28 cellular contexts compared by ENCODE assay signal in genomic region chr19:55175117-55175867, GRCh38. TPM values are rescaled to one million over a fixed set of nuclear protein-coding genes. Genes with fewer than 3 reads are reported as not detected.
A peak's percentile ranks its signal among the peaks of the same experiment; 100 is the strongest.
DNase-seq lines count a peak whose midpoint lies in the region; ATAC-seq, FAIRE-seq and TF ChIP-seq lines count a peak whose summit lies in the region.
"Had no signal": no experiment of that assay in that cellular context is flagged by ENCODE, and none has a peak within 500 bp of the region (broad histone marks: within the 10 kb centered on the region; RNA-seq: fewer than 3 reads in every experiment).

No MANE protein-coding gene starts in this region.

- H3K4me3 Mint-ChIP-seq in nephron progenitor cell = no peak overlapping the region
- H3K4me3 Mint-ChIP-seq: activated naive CD8-positive, alpha-beta T cell treated with anti-CD3 and anti-CD28 coated beads, Interleukin-2, amount 50 U/mL, for 24 hours had no signal

- BruUV-seq in K562 (replicated peaks; lab: Mats Ljungman, UMichigan) (TSS peak; percentile 88), PC-9 (replicated peaks; lab: Mats Ljungman, UMichigan) (no TSS peak)

- H3K27me3 Mint-ChIP-seq in nephron progenitor cell (ENCODE audit: low read depth, poor library complexity) = peaks cover 100% of the 10 kb centered on the region

- peak overlapping the region; percentile 24 for H3K27ac Mint-ChIP-seq in nephron progenitor cell
- H3K27ac Mint-ChIP-seq: activated naive CD8-positive, alpha-beta T cell treated with anti-CD3 and anti-CD28 coated beads, Interleukin-2, amount 50 U/mL, for 24 hours; natural killer cell treated with Interleukin-12 subunit alpha and Interleukin-12 subunit beta and Interleukin-15 and Interleukin-18, amount 100 ng/mL, for 72 hours had no signal

- POLR2A ChIA-PET in K562 (lab: Yijun Ruan, JAX) = interaction anchor here (0.6 to 2.7 kb wide), 13 partner anchors 9 to 278 kb away, joined by 3 to 19 read pairs (median 4); partner anchors contain the start of genes DNAAF3, PPP6R1, PTPRH and UBE2S
- POLR2A ChIA-PET in PC-9 (lab: Charles Lee; ENCODE audit: unreplicated experiment) = interaction anchor here (0.6 kb wide), 1 partner anchor 100 kb away, joined by 3 read pairs; the partner anchor contains the start of gene EPS8L1

- TF ChIP-seq CTCF in K562 (IDR thresholded peaks at IDR 0.05 in 2 of 3, conservative IDR thresholded peaks at IDR 0.05 in 1 of 3; ENCODE audit: insufficient read depth in 2 of 3, low read depth in 1 of 3, low read length in 3 of 3) (no peak), nephron progenitor cell (IDR thresholded peaks at IDR 0.05) (no peak), PC-9 (conservative IDR thresholded peaks at IDR 0.05) (no peak)

- no peaks in the 10 kb centered on the region for H3K9me1 ChIP-seq in K562 (ENCODE audit: control insufficient read depth, insufficient read depth, low read length)

- H4K20me1 ChIP-seq in K562 (replicated peaks; ENCODE audit: control insufficient read depth, insufficient read depth, low read length) = peaks cover 10% of the 10 kb centered on the region
- no peaks in the 10 kb centered on the region for H4K20me1 ChIP-seq in PC-9 (ENCODE audit: insufficient read depth)

- peaks cover 25% of the 10 kb centered on the region for H3F3A ChIP-seq in PC-9 (ENCODE audit: insufficient read depth, low read depth)

- H3K4me2 ChIP-seq in K562 (ENCODE audit: insufficient read depth, low read length) (peak overlapping the region; percentile 88), PC-9 (no peak overlapping the region)

- FAIRE-seq in K562 (lab: Jason Lieb, UNC) = peak; percentile 91
- FAIRE-seq: islet of Langerhans had no signal

- H3K27ac ChIP-seq in HUES6 (ENCODE audit: low read depth, low read length) (no peak overlapping the region), K562 (ENCODE audit: extremely low read depth, low read depth, low read length) (peak overlapping the region; percentile 75), PC-9 (no peak overlapping the region)
- H3K27ac ChIP-seq: GM23248, SJSA1, tibial nerve had no signal

- no peaks in the 10 kb centered on the region for H3K36me3 Mint-ChIP-seq in nephron progenitor cell (ENCODE audit: low read depth)
- H3K36me3 Mint-ChIP-seq: natural killer cell treated with Interleukin-12 subunit alpha and Interleukin-12 subunit beta and Interleukin-15 and Interleukin-18, amount 100 ng/mL, for 72 hours had no signal

- H3K4me3 ChIP-seq in HUES6 (ENCODE audit: low read depth, low read length) = peak overlapping the region; percentile 77
- peak overlapping the region; percentile 60 for H3K4me3 ChIP-seq in K562
- H3K4me3 ChIP-seq in PC-9 = no peak overlapping the region
- H3K4me3 ChIP-seq: GM23248, SJSA1, tibial nerve had no signal

- H2AFZ ChIP-seq in K562 (ENCODE audit: low read depth, low read length) (peak overlapping the region; percentile 95), PC-9 (no peak overlapping the region)
- H2AFZ ChIP-seq: GM23248 had no signal

- no peak for TF ChIP-seq EP300 in K562 (IDR thresholded peaks at IDR 0.05; ENCODE audit: low read length)

- no peaks in the 10 kb centered on the region for H3K36me3 ChIP-seq in HUES6 (ENCODE audit: control insufficient read depth, insufficient read depth, low read length)
- H3K36me3 ChIP-seq in K562 (ENCODE audit: control insufficient read depth, insufficient read depth, low read length) = no peaks in the 10 kb centered on the region
- H3K36me3 ChIP-seq in PC-9 (ENCODE audit: low read depth) = no peaks in the 10 kb centered on the region
- H3K36me3 ChIP-seq: SJSA1, tibial nerve had no signal

- CTCF ChIA-PET in K562 (lab: Yijun Ruan, JAX; ENCODE audit: low intra/inter-chr PET ratio) = no interaction called here
- CTCF ChIA-PET in PC-9 (lab: Charles Lee) = interaction anchor here (0.6 kb wide), 1 partner anchor 147 kb away, joined by 5 read pairs; no protein-coding TSS in a partner anchor

- peaks cover 15% of the 10 kb centered on the region for H3K9me3 Mint-ChIP-seq in nephron progenitor cell
- H3K9me3 Mint-ChIP-seq: activated naive CD8-positive, alpha-beta T cell treated with anti-CD3 and anti-CD28 coated beads, Interleukin-2, amount 50 U/mL, for 24 hours; natural killer cell treated with Interleukin-12 subunit alpha and Interleukin-12 subunit beta and Interleukin-15 and Interleukin-18, amount 100 ng/mL, for 72 hours had no signal

- DNase-seq in COLO668 (lab: John Stamatoyannopoulos, UW; ENCODE audit: unreplicated experiment) (peak; percentile 61), K562 (ENCODE audit: extremely low read depth in 1 of 4, low spot score in 3 of 4) (peak; percentile 90 to 96 (median 94)), nephron progenitor cell (no peak), cortex of kidney (lab: John Stamatoyannopoulos, UW) (no peak), PC-9 (no peak)
- no peak for DNase-seq in activated effector memory CD4-positive, alpha-beta T cell treated with anti-CD3 and anti-CD28 coated beads, Interleukin-2, amount 50 U/mL, for 16 hours
- DNase-seq: activated CD4-positive, alpha-beta T cell treated with anti-CD3 and anti-CD28 coated beads for 1 hour; activated gamma-delta T cell treated with Interleukin-2 at 50 U/mL for 16 hours; activated naive CD8-positive, alpha-beta T cell treated with anti-CD3 and anti-CD28 coated beads, Interleukin-2, amount 50 U/mL, for 24 hours; activated T-cell treated with anti-CD3 and anti-CD28 coated beads, Interleukin-2, amount 50 U/mL, for 1 hour; cerebellar nuclear complex; effector CD8-positive, alpha-beta T cell; foreskin fibroblast; GM23248; NCI-H1694; stimulated activated CD4-positive, alpha-beta T cell treated with anti-CD3 and anti-CD28 coated beads, Interleukin-15, amount 100 ng/mL, for 24 hours; stimulated activated naive CD8-positive, alpha-beta T cell treated with anti-CD3 and anti-CD28 coated beads, Interleukin-15, amount 100 ng/mL, for 72 hours had no signal

- peaks cover 16% of the 10 kb centered on the region for H3K4me1 Mint-ChIP-seq in nephron progenitor cell

- H3K79me2 ChIP-seq in K562 (ENCODE audit: control insufficient read depth, insufficient read depth, low read length) (no peaks in the 10 kb centered on the region; the same call in 2 of the 3 replicates), PC-9 (ENCODE audit: low read depth) (no peaks in the 10 kb centered on the region)

- intact Hi-C loops in K562 (cut with micrococcal nuclease) = no loop called here
- intact Hi-C loops in PC-9 (cut with micrococcal nuclease; ENCODE audit: unreplicated experiment) = no loop called here

- WGBS in K562 (ENCODE audit: insufficient coverage, low coverage, missing lambda C conversion rate) = 21% methylated on average over 37 of the region's 43 CpGs

- H3K9ac ChIP-seq in HUES6 (ENCODE audit: low read length) (peak overlapping the region; percentile 38), K562 (ENCODE audit: insufficient read depth in 1 of 2, low read depth in 2 of 2, low read length in 2 of 2) (peak overlapping the region; percentile 72 to 94)
- H3K9ac ChIP-seq: GM23248 had no signal

- H3K27me3 ChIP-seq in HUES6 (ENCODE audit: control insufficient read depth, insufficient read depth, low read length) (peaks cover 87% of the 10 kb centered on the region), K562 (ENCODE audit: control insufficient read depth in 2 of 2, insufficient read depth in 2 of 2, low read length in 2 of 2) (no peaks in the 10 kb centered on the region), PC-9 (ENCODE audit: insufficient read depth, low read depth) (no peaks in the 10 kb centered on the region)

- ATAC-seq in K562 = peak; percentile 83
- no peak for ATAC-seq in GM18873 (IDR thresholded peaks at IDR 0.05; ENCODE audit: low FRiP score, unreplicated experiment)
- ATAC-seq: activated naive CD8-positive, alpha-beta T cell treated with anti-CD3 and anti-CD28 coated beads, Interleukin-2, amount 50 U/mL, for 24 hours; natural killer cell treated with Interleukin-12 subunit alpha and Interleukin-12 subunit beta and Interleukin-15 and Interleukin-18, amount 100 ng/mL, for 72 hours; Panc1; stimulated activated naive CD8-positive, alpha-beta T cell treated with anti-CD3 and anti-CD28 coated beads, Interleukin-15, amount 100 ng/mL, for 72 hours had no signal

- TF ChIP-seq POLR2A in K562 (conservative IDR thresholded peaks at IDR 0.05) = peak; percentile 86

- no peak for TF ChIP-seq RAD21 in K562 (CRISPR knock-in tag; conservative IDR thresholded peaks at IDR 0.05 in 1 of 2, IDR thresholded peaks at IDR 0.05 in 1 of 2)

- in situ Hi-C loops in K562 (cut with MboI) = no loop called here

- H3K9me3 ChIP-seq in HUES6 (ENCODE audit: control insufficient read depth, insufficient read depth, low read depth, low read length) (no peaks in the 10 kb centered on the region), K562 (replicated peaks; ENCODE audit: control insufficient read depth, insufficient read depth, low read depth, low read length) (no peaks in the 10 kb centered on the region), PC-9 (ENCODE audit: insufficient read depth, low read depth) (no peaks in the 10 kb centered on the region)
- H3K9me3 ChIP-seq: tibial nerve had no signal

- no peaks in the 10 kb centered on the region for H3K9me2 ChIP-seq in PC-9 (ENCODE audit: insufficient read depth)

- H3K4me1 ChIP-seq in HUES6 (ENCODE audit: control insufficient read depth, insufficient read depth, low read length) (peaks cover 17% of the 10 kb centered on the region), K562 (replicated peaks in 1 of 2; ENCODE audit: control insufficient read depth in 2 of 2, insufficient read depth in 2 of 2, low read length in 2 of 2) (peaks cover 37 to 55% of the 10 kb centered on the region in 2 experiments), PC-9 (replicated peaks; ENCODE audit: insufficient read depth) (peaks cover 10% of the 10 kb centered on the region; the same call in 1 of the 2 replicates)

RNA-seq across cellular contexts. Expression of gene SYT5, which starts 4.8 kb away (rescaled TPM):
- 8.2 and 12.8 TPM in 2 replicates for total RNA-seq in K562 (2011; cell fraction: chromatin; rRNA removed; ENCODE audit: low replicate concordance)
- total RNA-seq in K562 (2011; cell fraction: nucleolus; rRNA removed) = 5.1 and 5.5 TPM in 2 replicates
- 8.5 and 9.7 TPM in 2 replicates for total RNA-seq in K562 (2011; cell fraction: nucleoplasm; rRNA removed)
- total RNA-seq in K562 (2014; rRNA removed) (9.9 and 15.7 TPM in 2 replicates), K562 (2014; rRNA removed; fragmentation: Illumina TruSeq; extraction: Trizol) (8.8 and 9.8 TPM in 2 replicates), K562 (2015; rRNA removed; fragmentation: Illumina TruSeq; extraction: Trizol) (6.6 and 7.2 TPM in 2 replicates), K562 (2021) (19.9 and 20.9 TPM in 2 replicates), PC-9 (2021) (1.3 and 2.8 TPM in 2 replicates)
- polyA plus RNA-seq in K562 (2011; rRNA removed) (3.9 and 5.0 TPM in 2 replicates), K562 (2014; fragmentation: Illumina TruSeq; extraction: Trizol) (18.0 and 19.4 TPM in 2 replicates), K562 (2014; fragmentation: Nextera tagmentation; extraction: Ambion mirVana) (1 to 10 TPM; 1.3 to 2.1 TPM), K562 (2014; rRNA removed) (14.2 and 15.2 TPM in 2 replicates)
- polyA plus RNA-seq in K562 (2011; cell fraction: cytosol; rRNA removed) = 4.3 and 6.8 TPM in 2 replicates
- polyA plus RNA-seq in K562 (2011; cell fraction: nucleus; rRNA removed) = 5.3 and 5.7 TPM in 2 replicates
- polyA plus RNA-seq in K562 (2012) = 15.2 and 38.7 TPM in 2 replicates
- polyA minus RNA-seq in K562 (2011; rRNA and poly(A)+ RNA removed) = 2.4 and 5.1 TPM in 2 replicates
- 8.4 and 13.2 TPM in 2 replicates for polyA minus RNA-seq in K562 (2011; cell fraction: cytosol; rRNA and poly(A)+ RNA removed)
- polyA minus RNA-seq in K562 (2011; cell fraction: nucleus; rRNA and poly(A)+ RNA removed) = 3.1 and 3.4 TPM in 2 replicates
- total RNA-seq: GM23248; HT1080; natural killer cell treated with Interleukin-12 subunit alpha and Interleukin-12 subunit beta and Interleukin-15 and Interleukin-18, amount 100 ng/mL, for 72 hours; posterior vena cava; SJSA1; T-helper 1 cell treated with Interleukin-12 subunit alpha and Interleukin-12 subunit beta and Interleukin-4 antibody, amounts not matched to agents 30 ng/mL and 1 ng/mL, for 36 hours; tibial nerve had no signal

RNA-seq across cellular contexts. Expression of gene DNAAF3, which starts 8.9 kb away (rescaled TPM):
- 9.1 and 32.2 TPM in 2 replicates for total RNA-seq in K562 (2011; cell fraction: chromatin; rRNA removed; ENCODE audit: low replicate concordance)
- 17.6 and 19.3 TPM in 2 replicates for total RNA-seq in K562 (2011; cell fraction: nucleolus; rRNA removed)
- total RNA-seq in K562 (2011; cell fraction: nucleoplasm; rRNA removed) = 17.8 and 22.7 TPM in 2 replicates
- 49.8 and 66.8 TPM in 2 replicates for total RNA-seq in K562 (2014; rRNA removed)
- total RNA-seq in K562 (2014; rRNA removed; fragmentation: Illumina TruSeq; extraction: Trizol) = 19.7 and 21.6 TPM in 2 replicates
- total RNA-seq in K562 (2015; rRNA removed; fragmentation: Illumina TruSeq; extraction: Trizol) = 27.6 and 28.5 TPM in 2 replicates
- total RNA-seq in K562 (2021) = 43.0 and 44.3 TPM in 2 replicates
- 29.3 and 46.8 TPM in 2 replicates for polyA plus RNA-seq in K562 (2011; rRNA removed)
- 84.8 and 128 TPM in 2 replicates for polyA plus RNA-seq in K562 (2011; cell fraction: cytosol; rRNA removed)
- 48.2 and 66.5 TPM in 2 replicates for polyA plus RNA-seq in K562 (2011; cell fraction: nucleus; rRNA removed)
- 41.3 and 45.3 TPM in 2 replicates for polyA plus RNA-seq in K562 (2012)
- 61.5 and 67.6 TPM in 2 replicates for polyA plus RNA-seq in K562 (2014; fragmentation: Illumina TruSeq; extraction: Trizol)
- polyA plus RNA-seq in K562 (2014; fragmentation: Nextera tagmentation; extraction: Ambion mirVana) = 10 to 100 TPM; 29.7 to 54.4 TPM
- polyA plus RNA-seq in K562 (2014; rRNA removed) = 50.2 and 65.0 TPM in 2 replicates
- 7.2 and 9.1 TPM in 2 replicates for polyA minus RNA-seq in K562 (2011; rRNA and poly(A)+ RNA removed)
- 18.7 and 19.0 TPM in 2 replicates for polyA minus RNA-seq in K562 (2011; cell fraction: cytosol; rRNA and poly(A)+ RNA removed)
- polyA minus RNA-seq in K562 (2011; cell fraction: nucleus; rRNA and poly(A)+ RNA removed) = 7.1 and 10.8 TPM in 2 replicates
- 51.8 and 76.6 TPM in 2 replicates for total RNA-seq in PC-9 (2021)
- total RNA-seq: natural killer cell treated with Interleukin-12 subunit alpha and Interleukin-12 subunit beta and Interleukin-15 and Interleukin-18, amount 100 ng/mL, for 72 hours; posterior vena cava; T-helper 1 cell treated with Interleukin-12 subunit alpha and Interleukin-12 subunit beta and Interleukin-4 antibody, amounts not matched to agents 30 ng/mL and 1 ng/mL, for 36 hours had no signal

RNA-seq across cellular contexts. Expression of gene TNNI3, which starts 17.8 kb away (rescaled TPM):
- 25.9 and 44.0 TPM in 2 replicates for total RNA-seq in K562 (2011; cell fraction: chromatin; rRNA removed; ENCODE audit: low replicate concordance)
- 23.2 and 24.3 TPM in 2 replicates for total RNA-seq in K562 (2011; cell fraction: nucleolus; rRNA removed)
- 27.0 and 36.9 TPM in 2 replicates for total RNA-seq in K562 (2011; cell fraction: nucleoplasm; rRNA removed)
- total RNA-seq in K562 (2014; rRNA removed) (107 and 125 TPM in 2 replicates), K562 (2014; rRNA removed; fragmentation: Illumina TruSeq; extraction: Trizol) (22.0 and 26.5 TPM in 2 replicates), K562 (2015; rRNA removed; fragmentation: Illumina TruSeq; extraction: Trizol) (74.2 and 76.5 TPM in 2 replicates), K562 (2021) (53.7 and 63.3 TPM in 2 replicates), PC-9 (2021) (13.7 and 18.2 TPM in 2 replicates)
- polyA plus RNA-seq in K562 (2011; rRNA removed) (28.1 and 33.8 TPM in 2 replicates), K562 (2014; fragmentation: Illumina TruSeq; extraction: Trizol) (42.0 and 55.7 TPM in 2 replicates), K562 (2014; fragmentation: Nextera tagmentation; extraction: Ambion mirVana) (10 to 100 TPM in 1 of 2 experiments, 1 to 10 TPM in 1; 4.7 to 17.2 TPM), K562 (2014; rRNA removed) (143 and 158 TPM in 2 replicates)
- polyA plus RNA-seq in K562 (2011; cell fraction: cytosol; rRNA removed) = 41.8 and 52.3 TPM in 2 replicates
- 61.1 and 64.7 TPM in 2 replicates for polyA plus RNA-seq in K562 (2011; cell fraction: nucleus; rRNA removed)
- polyA plus RNA-seq in K562 (2012) = 58.4 and 68.8 TPM in 2 replicates
- polyA minus RNA-seq in K562 (2011; rRNA and poly(A)+ RNA removed) = 6.4 and 7.0 TPM in 2 replicates
- 7.1 and 13.3 TPM in 2 replicates for polyA minus RNA-seq in K562 (2011; cell fraction: cytosol; rRNA and poly(A)+ RNA removed)
- 10.6 and 16.3 TPM in 2 replicates for polyA minus RNA-seq in K562 (2011; cell fraction: nucleus; rRNA and poly(A)+ RNA removed)
- total RNA-seq: GM23248; HT1080; mononuclear cell; natural killer cell treated with Interleukin-12 subunit alpha and Interleukin-12 subunit beta and Interleukin-15 and Interleukin-18, amount 100 ng/mL, for 72 hours; posterior vena cava; SJSA1; T-helper 1 cell treated with Interleukin-12 subunit alpha and Interleukin-12 subunit beta and Interleukin-4 antibody, amounts not matched to agents 30 ng/mL and 1 ng/mL, for 36 hours; tibial nerve had no signal
- polyA plus RNA-seq: GM23248 had no signal

RNA-seq across cellular contexts. Expression of gene TNNT1, which starts 26.3 kb away (rescaled TPM):
- 33.1 and 49.0 TPM in 2 replicates for total RNA-seq in K562 (2011; cell fraction: chromatin; rRNA removed; ENCODE audit: low replicate concordance)
- 39.5 and 44.5 TPM in 2 replicates for total RNA-seq in K562 (2011; cell fraction: nucleolus; rRNA removed)
- total RNA-seq in K562 (2011; cell fraction: nucleoplasm; rRNA removed) = 49.1 and 49.5 TPM in 2 replicates
- total RNA-seq in K562 (2014; rRNA removed) (366 and 390 TPM in 2 replicates), K562 (2014; rRNA removed; fragmentation: Illumina TruSeq; extraction: Trizol) (114 and 159 TPM in 2 replicates), K562 (2015; rRNA removed; fragmentation: Illumina TruSeq; extraction: Trizol) (244 and 252 TPM in 2 replicates), K562 (2021) (207 and 227 TPM in 2 replicates), PC-9 (2021) (228 and 266 TPM in 2 replicates)
- polyA plus RNA-seq in K562 (2011; rRNA removed) (177 and 189 TPM in 2 replicates), K562 (2014; fragmentation: Illumina TruSeq; extraction: Trizol) (224 and 227 TPM in 2 replicates), K562 (2014; fragmentation: Nextera tagmentation; extraction: Ambion mirVana) (10 to 100 TPM; 31.8 to 43.6 TPM), K562 (2014; rRNA removed) (324 and 325 TPM in 2 replicates)
- polyA plus RNA-seq in K562 (2011; cell fraction: cytosol; rRNA removed) = 173 and 189 TPM in 2 replicates
- polyA plus RNA-seq in K562 (2011; cell fraction: nucleus; rRNA removed) = 99.4 and 117 TPM in 2 replicates
- polyA plus RNA-seq in K562 (2012) = 276 and 308 TPM in 2 replicates
- 86.4 and 93.6 TPM in 2 replicates for polyA minus RNA-seq in K562 (2011; rRNA and poly(A)+ RNA removed)
- 45.8 and 53.1 TPM in 2 replicates for polyA minus RNA-seq in K562 (2011; cell fraction: cytosol; rRNA and poly(A)+ RNA removed)
- polyA minus RNA-seq in K562 (2011; cell fraction: nucleus; rRNA and poly(A)+ RNA removed) = 24.5 and 35.7 TPM in 2 replicates
- total RNA-seq: natural killer cell treated with Interleukin-12 subunit alpha and Interleukin-12 subunit beta and Interleukin-15 and Interleukin-18, amount 100 ng/mL, for 72 hours; posterior vena cava; T-helper 1 cell treated with Interleukin-12 subunit alpha and Interleukin-12 subunit beta and Interleukin-4 antibody, amounts not matched to agents 30 ng/mL and 1 ng/mL, for 36 hours had no signal

RNA-seq across cellular contexts. Expression of gene PTPRH, which starts 34.0 kb away (rescaled TPM):
- total RNA-seq in K562 (2011; cell fraction: chromatin; rRNA removed; ENCODE audit: low replicate concordance) = 57.9 and 171 TPM in 2 replicates
- total RNA-seq in K562 (2011; cell fraction: nucleolus; rRNA removed) = 67.1 and 78.4 TPM in 2 replicates
- total RNA-seq in K562 (2011; cell fraction: nucleoplasm; rRNA removed) = 53.0 and 59.6 TPM in 2 replicates
- total RNA-seq in K562 (2014; rRNA removed) (24.0 and 36.5 TPM in 2 replicates), K562 (2014; rRNA removed; fragmentation: Illumina TruSeq; extraction: Trizol) (14.7 and 17.6 TPM in 2 replicates), K562 (2015; rRNA removed; fragmentation: Illumina TruSeq; extraction: Trizol) (18.6 and 19.0 TPM in 2 replicates), K562 (2021) (25.5 and 26.4 TPM in 2 replicates), PC-9 (2021) (11.7 and 21.4 TPM in 2 replicates)
- polyA plus RNA-seq in K562 (2011; rRNA removed) (33.6 and 34.3 TPM in 2 replicates), K562 (2014; fragmentation: Illumina TruSeq; extraction: Trizol) (31.2 and 33.2 TPM in 2 replicates), K562 (2014; fragmentation: Nextera tagmentation; extraction: Ambion mirVana) (1 to 10 TPM in 1 of 2 experiments, under 1 TPM in 1; 0.87 to 2.9 TPM), K562 (2014; rRNA removed) (22.7 and 22.8 TPM in 2 replicates)
- polyA plus RNA-seq in K562 (2011; cell fraction: cytosol; rRNA removed) = 31.6 and 38.9 TPM in 2 replicates
- polyA plus RNA-seq in K562 (2011; cell fraction: nucleus; rRNA removed) = 66.1 and 111 TPM in 2 replicates
- 19.2 and 61.5 TPM in 2 replicates for polyA plus RNA-seq in K562 (2012)
- polyA minus RNA-seq in K562 (2011; rRNA and poly(A)+ RNA removed) = 34.7 and 44.2 TPM in 2 replicates
- polyA minus RNA-seq in K562 (2011; cell fraction: cytosol; rRNA and poly(A)+ RNA removed) = 15.8 and 20.3 TPM in 2 replicates
- polyA minus RNA-seq in K562 (2011; cell fraction: nucleus; rRNA and poly(A)+ RNA removed) = 46.6 and 47.5 TPM in 2 replicates
- total RNA-seq: mononuclear cell had no signal

Comparison
In these comparisons a context has a peak if more than half of its experiments do, and no peak if none do; other contexts are left out.
1. DNase-seq: peak in COLO668 (single experiment) and K562 (4 of 4); none in nephron progenitor cell (single experiment), cortex of kidney (single experiment), activated effector memory CD4-positive, alpha-beta T cell treated with anti-CD3 and anti-CD28 coated beads, Interleukin-2, amount 50 U/mL, for 16 hours (single experiment) and PC-9 (0 of 2).